In the genomic region with DNA sequence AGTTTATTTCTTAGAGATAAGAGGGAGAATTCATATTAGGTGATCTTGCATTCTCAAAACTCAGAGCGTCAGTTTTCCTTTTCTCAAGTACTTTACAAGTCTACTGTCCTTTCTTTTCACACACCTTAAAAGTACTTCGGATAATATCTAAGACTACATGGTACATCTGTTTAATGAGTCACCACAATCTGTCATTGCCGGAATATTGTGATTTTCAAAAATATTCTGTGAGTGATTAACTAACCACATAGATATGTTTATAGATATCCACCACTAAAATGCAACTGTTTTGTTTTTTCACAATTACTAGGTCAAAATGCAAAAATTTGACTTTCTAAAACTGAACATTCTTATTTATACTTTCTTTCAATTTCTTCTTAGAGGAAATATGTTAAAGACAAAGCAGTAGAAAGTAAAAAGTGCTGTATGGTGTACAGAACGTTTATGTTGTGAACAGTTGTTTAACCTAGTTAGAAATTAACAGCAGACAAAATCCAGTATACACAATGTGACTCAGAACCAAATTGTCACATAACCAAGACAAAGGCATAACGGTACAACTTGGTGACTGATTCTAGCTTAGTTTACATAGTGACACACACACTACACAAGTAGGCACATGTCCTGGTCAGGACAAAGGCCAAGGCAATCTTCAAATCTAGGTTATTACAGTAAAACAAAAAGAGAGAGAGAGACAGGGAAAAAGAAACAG, we compare ENCODE assay signal across 10 cellular contexts.
DNase-seq lines count a peak whose midpoint lies in the region; ATAC-seq and TF ChIP-seq lines count a peak whose summit lies in the region.
"Had no signal": no experiment of that assay in that cellular context is flagged by ENCODE, and none has a peak within 500 bp of the region (broad histone marks: within the 10 kb centered on the region; RNA-seq: fewer than 3 reads in every experiment).

No MANE protein-coding gene starts in this region.

- CTCF ChIA-PET in Calu3 (lab: Charles Lee) = interaction anchor here (0.6 to 0.7 kb wide), 2 partner anchors 158 to 649 kb away, joined by 5 to 6 read pairs; no protein-coding TSS in a partner anchor
- CTCF ChIA-PET in activated CD8-positive, alpha-beta T cell treated with anti-CD3 and anti-CD28 coated beads for 36 hours (lab: Charles Lee) = no interaction called here

- no peak for DNase-seq in Calu3
- peak; percentile 69 for DNase-seq in choroid plexus epithelial cell (ENCODE audit: low read depth)
- no peak for DNase-seq in activated CD8-positive, alpha-beta T cell treated with anti-CD3 and anti-CD28 coated beads for 36 hours
- DNase-seq in testis = no peak
- no peak for DNase-seq in NCI-H510A (lab: John Stamatoyannopoulos, UW)
- no peak for DNase-seq in ACHN

- H3K4me1 ChIP-seq in testis = no peaks in the 10 kb centered on the region

- intact Hi-C loops in Calu3 (cut with micrococcal nuclease; ENCODE audit: unreplicated experiment) = no loop called here
- intact Hi-C loops in activated CD8-positive, alpha-beta T cell treated with anti-CD3 and anti-CD28 coated beads for 36 hours (cut with micrococcal nuclease) = no loop called here
- intact Hi-C loops in testis (cut with DNase I; ENCODE audit: low total_unique reads) = no loop called here

- H3K36me3 ChIP-seq in testis (ENCODE audit: low read depth, missing control alignments) = no peaks in the 10 kb centered on the region

- H3K4me3 ChIP-seq in choroid plexus epithelial cell (ENCODE audit: low read depth, low read length) (no peak overlapping the region), testis (no peak overlapping the region)
- H3K4me3 ChIP-seq: skin epidermis had no signal

- H3K4me3 Mint-ChIP-seq in Calu3 (ENCODE audit: low read depth, unreplicated experiment) = peak overlapping the region; percentile 15
- no peak overlapping the region for H3K4me3 Mint-ChIP-seq in activated CD8-positive, alpha-beta T cell treated with anti-CD3 and anti-CD28 coated beads for 36 hours

- in situ Hi-C loops in ACHN (cut with HindIII; ENCODE audit: low pct_ligation_motif_present, low pct_unique_long_range_greater_than_20kb, low sequenced_read_pairs) = no loop called here

- 65 to 66% methylated on average over 5 of the region's 5 CpGs for WGBS in testis, 2 donors

- ATAC-seq in GM21619 (IDR thresholded peaks at IDR 0.05; ENCODE audit: unreplicated experiment) = peak; percentile 95
- ATAC-seq in HG03432 (IDR thresholded peaks at IDR 0.05; ENCODE audit: unreplicated experiment) = peak; percentile 95
- no peak for ATAC-seq in activated CD8-positive, alpha-beta T cell treated with anti-CD3 and anti-CD28 coated beads for 36 hours
- ATAC-seq: Right ventricle myocardium inferior had no signal

- no peaks in the 10 kb centered on the region for H3K27me3 Mint-ChIP-seq in Calu3 (ENCODE audit: unreplicated experiment)
- H3K27me3 Mint-ChIP-seq in activated CD8-positive, alpha-beta T cell treated with anti-CD3 and anti-CD28 coated beads for 36 hours = no peaks in the 10 kb centered on the region

- no TSS peak for BruUV-seq in Calu3 (replicated peaks; lab: Mats Ljungman, UMichigan)

- peak overlapping the region; percentile 29 for H3K27ac Mint-ChIP-seq in Calu3 (ENCODE audit: unreplicated experiment)
- H3K27ac Mint-ChIP-seq in activated CD8-positive, alpha-beta T cell treated with anti-CD3 and anti-CD28 coated beads for 36 hours = no peak overlapping the region

- H3K4me1 Mint-ChIP-seq in Calu3 (ENCODE audit: low read depth, unreplicated experiment) = peaks cover 16% of the 10 kb centered on the region
- no peaks in the 10 kb centered on the region for H3K4me1 Mint-ChIP-seq in activated CD8-positive, alpha-beta T cell treated with anti-CD3 and anti-CD28 coated beads for 36 hours (ENCODE audit: low read depth)

- H3K36me3 Mint-ChIP-seq in Calu3 (ENCODE audit: insufficient read depth, unreplicated experiment) = no peaks in the 10 kb centered on the region
- no peaks in the 10 kb centered on the region for H3K36me3 Mint-ChIP-seq in activated CD8-positive, alpha-beta T cell treated with anti-CD3 and anti-CD28 coated beads for 36 hours (ENCODE audit: low read depth)

- no peak for TF ChIP-seq CTCF in Calu3 (IDR thresholded peaks at IDR 0.05; ENCODE audit: unreplicated experiment)
- no peak for TF ChIP-seq CTCF in choroid plexus epithelial cell (conservative IDR thresholded peaks at IDR 0.05; ENCODE audit: low read depth, low read length)
- TF ChIP-seq CTCF in activated CD8-positive, alpha-beta T cell treated with anti-CD3 and anti-CD28 coated beads for 36 hours (IDR thresholded peaks at IDR 0.05) = no peak
- no peak for TF ChIP-seq CTCF in testis (IDR thresholded peaks at IDR 0.05)

- H3K9me3 ChIP-seq in testis = no peaks in the 10 kb centered on the region

- TF ChIP-seq POLR2A in testis (IDR thresholded peaks at IDR 0.05) = no peak

- H3K27ac ChIP-seq in testis = no peak overlapping the region
- H3K27ac ChIP-seq: skin epidermis had no signal

- POLR2A ChIA-PET in activated CD8-positive, alpha-beta T cell treated with anti-CD3 and anti-CD28 coated beads for 36 hours (lab: Charles Lee) = no interaction called here

- no peaks in the 10 kb centered on the region for H3K27me3 ChIP-seq in testis

- H3K9me3 Mint-ChIP-seq in Calu3 (ENCODE audit: low read depth, unreplicated experiment) = no peaks in the 10 kb centered on the region
- H3K9me3 Mint-ChIP-seq in activated CD8-positive, alpha-beta T cell treated with anti-CD3 and anti-CD28 coated beads for 36 hours = peaks cover 4% of the 10 kb centered on the region
